Comparison of ENCODE assay signal across 8 cellular contexts in the genomic region with DNA sequence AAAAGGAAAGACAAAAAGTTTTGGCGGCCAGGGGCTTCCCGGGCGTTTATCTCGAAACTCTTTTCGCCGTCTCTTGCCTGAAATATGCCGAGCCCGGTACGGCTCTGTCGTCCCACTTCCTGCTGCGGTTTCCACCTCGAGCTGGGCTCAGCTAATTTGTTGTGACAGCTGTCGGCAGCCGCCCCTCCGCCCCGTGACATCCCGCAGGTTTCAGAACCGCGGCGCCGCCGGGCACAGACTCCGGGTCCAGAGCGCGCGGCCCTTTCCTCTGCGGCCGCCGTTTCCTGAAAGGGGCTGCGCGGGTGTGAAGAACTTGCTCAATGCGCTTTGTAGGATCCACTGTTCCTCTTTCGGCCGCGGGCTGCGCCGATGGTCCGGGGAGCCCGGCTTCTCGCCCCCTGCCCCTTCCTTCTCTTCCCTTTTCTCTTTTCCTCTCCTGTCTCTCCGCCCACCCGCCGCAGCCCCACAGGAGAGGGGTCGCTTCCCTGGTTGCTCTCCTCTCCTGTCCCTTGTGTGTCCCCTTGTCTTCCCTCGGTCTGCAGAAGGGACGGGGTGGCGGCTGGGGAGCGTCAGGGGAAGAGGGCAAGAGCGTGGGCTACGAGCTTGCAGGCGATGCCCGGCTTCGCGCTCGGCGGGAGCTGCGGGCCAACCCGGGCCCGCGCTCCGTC. TPM values are rescaled to one million over a fixed set of nuclear protein-coding genes. Genes with fewer than 3 reads are reported as not detected.
A peak's percentile ranks its signal among the peaks of the same experiment; 100 is the strongest.
DNase-seq lines count a peak whose midpoint lies in the region; ATAC-seq and TF ChIP-seq lines count a peak whose summit lies in the region.

No MANE protein-coding gene starts in this region.

- no peak for TF ChIP-seq POLR2A in testis (IDR thresholded peaks at IDR 0.05)

- H3K27me3 ChIP-seq in neutrophil (no peaks in the 10 kb centered on the region), testis (no peaks in the 10 kb centered on the region)

- intact Hi-C loops in testis (cut with DNase I; ENCODE audit: low total_unique reads): no loop called here

- WGBS in testis, 2 donors: 0 to 1% methylated on average over 33 to 50 of the region's 61 CpGs

- peak; percentile 62 for ATAC-seq in GM18909 (IDR thresholded peaks at IDR 0.05; ENCODE audit: poor library complexity, unreplicated experiment)
- peak; percentile 52 for ATAC-seq in HG03159 (IDR thresholded peaks at IDR 0.05; ENCODE audit: unreplicated experiment)

- peak overlapping the region; percentile 98 for H3K27ac ChIP-seq in neutrophil
- H3K27ac ChIP-seq in testis: peak overlapping the region; percentile 88 to 92

- TF ChIP-seq CTCF in AG04449 (IDR thresholded peaks at IDR 0.05; ENCODE audit: insufficient read depth, low read length, missing control alignments): no peak
- TF ChIP-seq CTCF in fibroblast of the aortic adventitia (IDR thresholded peaks at IDR 0.05; ENCODE audit: insufficient read depth, low read length): no peak
- TF ChIP-seq CTCF in neutrophil (IDR thresholded peaks at IDR 0.05): peak; percentile 42
- no peak for TF ChIP-seq CTCF in testis (IDR thresholded peaks at IDR 0.05)

- peaks cover 62 to 70% of the 10 kb centered on the region in 2 experiments for H3K4me1 ChIP-seq in neutrophil (ENCODE audit: control insufficient read depth in 1 of 2, insufficient read depth in 1 of 2, low read depth in 1 of 2, low read length in 1 of 2)
- peaks cover 51% of the 10 kb centered on the region for H3K4me1 ChIP-seq in testis

- H3K4me3 ChIP-seq in AG04449 (ENCODE audit: low read depth, low read length) (peak overlapping the region; percentile 70), fibroblast of the aortic adventitia (ENCODE audit: low read depth, low read length) (peak overlapping the region; percentile 76), neutrophil (ENCODE audit: low read depth in 1 of 2, low read length in 1 of 2) (peak overlapping the region; percentile 83 to 96), testis (peak overlapping the region; percentile 93)

- POLR2A ChIA-PET in AG04449 (lab: Yijun Ruan, JAX): interaction anchor here (1.1 kb wide), 1 partner anchor 11 kb away, joined by 4 read pairs; no protein-coding TSS in a partner anchor

- DNase-seq in AG04449 (ENCODE audit: low read depth, low spot score) (no peak), RKO (ENCODE audit: low spot score) (peak; percentile 58), fibroblast of the aortic adventitia (ENCODE audit: low read depth) (peak; percentile 42), testis (peak; percentile 66)
- peak; percentile 77 to 79 for DNase-seq in activated T-helper 1 cell treated with anti-CD3 and anti-CD28 coated beads, Interleukin-2, amount 50 U/mL, for 16 hours (ENCODE audit: low read depth in 1 of 2, low spot score in 1 of 2)

- peaks cover 1% of the 10 kb centered on the region for H3K36me3 ChIP-seq in neutrophil
- H3K36me3 ChIP-seq in testis (ENCODE audit: low read depth, missing control alignments): no peaks in the 10 kb centered on the region

- H3K9me3 ChIP-seq in neutrophil (no peaks in the 10 kb centered on the region), testis (no peaks in the 10 kb centered on the region)

- CTCF ChIA-PET in AG04449 (lab: Yijun Ruan, JAX): interaction anchor here (0.6 to 18.6 kb wide), 6 partner anchors 9 to 575 kb away, joined by 3 to 257 read pairs (median 4); a partner anchor contains a TSS

RNA-seq across cellular contexts. Expression of a gene that starts 0.6 kb away (rescaled TPM):
- total RNA-seq in fibroblast of the aortic adventitia (ENCODE audit: low replicate concordance) (7.8 and 8.3 TPM in 2 replicates), testis (10 to 100 TPM; 31.7 to 33.7 TPM)
- polyA plus RNA-seq in testis (ENCODE audit: insufficient read depth, low read depth, low replicate concordance): 20.1 TPM

RNA-seq across cellular contexts. Expression of a gene that starts 32.0 kb away (rescaled TPM):
- total RNA-seq in fibroblast of the aortic adventitia (ENCODE audit: low replicate concordance) (not detected in 2 replicates), testis (1 to 10 TPM; 1.3 to 1.7 TPM)
- 0.78 TPM for polyA plus RNA-seq in testis (ENCODE audit: insufficient read depth, low read depth, low replicate concordance)
